1 cellular context compared by ENCODE assay signal in the genomic region with DNA sequence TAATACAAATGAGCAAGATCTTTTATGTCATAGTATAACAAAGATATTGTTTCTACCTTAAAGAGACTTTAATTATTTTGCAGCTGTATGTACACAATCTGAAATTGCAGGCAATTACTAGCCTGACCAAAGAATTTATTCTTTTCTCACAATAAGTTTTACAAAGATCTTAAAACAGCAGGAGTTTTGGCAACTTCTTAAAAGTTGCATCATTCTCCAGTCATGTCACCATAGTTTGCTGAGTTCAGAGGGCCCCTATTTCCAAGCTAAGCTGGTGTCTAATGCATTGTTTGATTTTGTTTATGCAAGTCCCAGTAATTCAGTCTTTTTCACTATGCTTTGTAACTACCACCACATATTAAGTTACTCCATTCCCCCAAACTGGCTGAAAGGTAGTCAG.
TF ChIP-seq lines count a peak whose summit lies in the region.

No MANE protein-coding gene starts in this region.

TF ChIP-seq in WTC11, 78 proteins besides CTCF, POLR2A, EP300 and RAD21:
- TF ChIP-seq ZNF219 (CRISPR knock-in tag; IDR thresholded peaks at IDR 0.05; ENCODE audit: borderline replicate concordance) (no peak), ZNF423 (CRISPR knock-in tag; IDR thresholded peaks at IDR 0.05) (no peak), GABPB1 (CRISPR knock-in tag; IDR thresholded peaks at IDR 0.05) (peak; percentile 54; the same call in 1 of the 2 replicates)
